Comparison of ENCODE assay signal across 14 cellular contexts in genomic region chr4:42605264-42605663, GRCh38.
"Had no signal": no experiment of that assay in that cellular context is flagged by ENCODE, and none has a peak within 500 bp of the region (broad histone marks: within the 10 kb centered on the region; RNA-seq: fewer than 3 reads in every experiment).

No MANE protein-coding gene starts in this region.

- H3K4me3 ChIP-seq: adrenal gland, ovary, smooth muscle cell had no signal

- DNase-seq: activated B cell treated with CpG ODN at 0.5 μM for 24 hours; activated CD4-positive, alpha-beta T cell treated with anti-CD3 and anti-CD28 coated beads, Interleukin-2, amount 10 ng/mL, durations not matched to agents 7 days and 5 days; activated CD8-positive, alpha-beta memory T cell treated with anti-CD3 and anti-CD28 coated beads for 24 hours; activated naive CD4-positive, alpha-beta T cell treated with anti-CD3 and anti-CD28 coated beads, Interleukin-2, amount 10 ng/mL, durations not matched to agents 7 days and 5 days; central memory CD4-positive, alpha-beta T cell; cortex of kidney; effector memory CD4-positive, alpha-beta T cell; T-helper 17 cell; trophoblast cell had no signal

- H3K27ac ChIP-seq: ovary had no signal

- H3K27me3 ChIP-seq: adrenal gland, ovary had no signal

- H3K9me3 ChIP-seq: adrenal gland, ovary had no signal

- H3K36me3 ChIP-seq: adrenal gland, ovary had no signal

- ATAC-seq: activated T-helper 17 cell treated with anti-CD3 and anti-CD28 coated beads, Interleukin-2, amount 50 U/mL, for 72 hours; stimulated activated memory B cell treated with anti-CD40 and anti-IgM and Interleukin-4, amounts not matched to agents 10 μg/mL and 1 μg/mL and 100 μg/mL, for 72 hours; T-helper 17 cell had no signal
